In the genomic region with DNA sequence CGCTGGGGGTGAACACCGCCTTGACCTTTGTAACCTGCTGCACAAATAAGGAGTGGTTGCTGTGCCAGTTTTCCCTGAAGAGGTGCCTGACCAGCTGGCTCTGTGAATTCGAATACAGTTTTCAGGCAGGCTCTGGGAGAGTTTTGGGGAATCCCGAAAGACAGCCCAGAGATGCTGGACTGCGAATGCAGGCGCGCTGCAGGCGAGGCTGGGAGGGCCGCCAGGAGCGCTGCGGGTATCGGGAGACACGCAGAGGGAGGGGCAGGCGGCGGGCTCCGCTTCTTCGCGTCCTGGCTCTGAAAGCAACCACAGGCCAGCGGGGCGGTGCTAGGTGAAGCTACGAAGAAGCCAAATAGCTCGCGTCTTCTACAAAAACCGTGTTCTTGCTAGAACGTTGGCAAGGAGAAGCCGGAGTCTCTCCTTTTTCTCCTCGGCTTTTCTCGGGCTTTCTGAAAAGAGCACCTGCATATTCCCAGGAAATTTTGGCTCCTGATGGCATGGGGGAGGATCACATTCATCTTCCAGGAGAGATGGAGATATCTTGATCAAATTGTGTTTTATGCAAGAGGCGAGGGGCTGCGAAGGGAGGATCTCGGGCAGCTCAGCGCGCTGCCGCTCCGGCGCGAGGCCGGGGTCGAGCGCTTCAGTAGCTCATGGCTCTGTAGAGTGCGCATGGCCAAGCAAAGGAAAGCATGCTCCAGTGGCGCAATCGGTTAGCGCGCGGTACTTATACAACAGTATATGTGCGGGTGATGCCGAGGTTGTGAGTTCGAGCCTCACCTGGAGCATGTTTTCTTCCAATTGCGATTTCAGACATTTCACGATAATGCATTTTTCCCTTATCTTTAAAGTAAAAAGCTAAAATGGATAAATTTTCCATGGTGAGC, we compare ENCODE assay signal across 8 cellular contexts.
A peak's percentile ranks its signal among the peaks of the same experiment; 100 is the strongest.
DNase-seq lines count a peak whose midpoint lies in the region; ATAC-seq and TF ChIP-seq lines count a peak whose summit lies in the region.

No MANE protein-coding gene starts in this region.

- peaks cover 0 to 8% (median 3%) of the 10 kb centered on the region in 5 experiments for H3K9me3 Mint-ChIP-seq in brain
- H3K9me3 Mint-ChIP-seq in stimulated activated naive CD8-positive, alpha-beta T cell treated with anti-CD3 and anti-CD28 coated beads, Interleukin-15, Interleukin-2, amounts not matched to agents 100 ng/mL and 50 ng/mL, for 24 hours: peaks cover 4% of the 10 kb centered on the region

- H3K27me3 Mint-ChIP-seq in brain: peaks cover 45% of the 10 kb centered on the region
- peaks cover 76% of the 10 kb centered on the region for H3K27me3 Mint-ChIP-seq in stimulated activated naive CD8-positive, alpha-beta T cell treated with anti-CD3 and anti-CD28 coated beads, Interleukin-15, Interleukin-2, amounts not matched to agents 100 ng/mL and 50 ng/mL, for 24 hours

- in situ Hi-C loops in ACHN (cut with HindIII; ENCODE audit: low pct_ligation_motif_present, low pct_unique_long_range_greater_than_20kb, low sequenced_read_pairs): no loop called here

- peak overlapping the region; percentile 64 to 93 (median 84) for H3K27ac Mint-ChIP-seq in brain
- H3K27ac Mint-ChIP-seq in stimulated activated naive CD8-positive, alpha-beta T cell treated with anti-CD3 and anti-CD28 coated beads, Interleukin-15, Interleukin-2, amounts not matched to agents 100 ng/mL and 50 ng/mL, for 24 hours: peak overlapping the region; percentile 89

- TF ChIP-seq CTCF in brain (conservative IDR thresholded peaks at IDR 0.05): peak in 1 of 2 experiments; percentile 43

- peaks cover 31% of the 10 kb centered on the region for H3K4me1 Mint-ChIP-seq in brain
- H3K4me1 Mint-ChIP-seq in stimulated activated naive CD8-positive, alpha-beta T cell treated with anti-CD3 and anti-CD28 coated beads, Interleukin-15, Interleukin-2, amounts not matched to agents 100 ng/mL and 50 ng/mL, for 24 hours (ENCODE audit: low read depth): peaks cover 14% of the 10 kb centered on the region

- peak; percentile 65 for ATAC-seq in GM21786 (IDR thresholded peaks at IDR 0.05; ENCODE audit: unreplicated experiment)
- ATAC-seq in GM18868 (IDR thresholded peaks at IDR 0.05; ENCODE audit: unreplicated experiment): no peak

- no peaks in the 10 kb centered on the region for H3K4me1 ChIP-seq in NT2/D1 (ENCODE audit: insufficient read depth, insufficient read length)

- H3K27me3 ChIP-seq in NT2/D1 (ENCODE audit: insufficient read depth, insufficient read length): no peaks in the 10 kb centered on the region

- DNase-seq in ACHN (peak; percentile 79), NT2/D1 (ENCODE audit: low read depth, low spot score) (no peak), lung microvascular endothelial cell (ENCODE audit: low read depth in 2 of 2) (peak; percentile 30 to 50), NCI-H128 (lab: John Stamatoyannopoulos, UW; ENCODE audit: unreplicated experiment) (no peak)

- H3K36me3 ChIP-seq in NT2/D1 (ENCODE audit: insufficient read depth, insufficient read length, low read length): no peaks in the 10 kb centered on the region

- H3K36me3 Mint-ChIP-seq in brain: no peaks in the 10 kb centered on the region
- H3K36me3 Mint-ChIP-seq in stimulated activated naive CD8-positive, alpha-beta T cell treated with anti-CD3 and anti-CD28 coated beads, Interleukin-15, Interleukin-2, amounts not matched to agents 100 ng/mL and 50 ng/mL, for 24 hours (ENCODE audit: low read depth): no peaks in the 10 kb centered on the region

- peaks cover 16% of the 10 kb centered on the region for H3K9me3 ChIP-seq in NT2/D1 (ENCODE audit: insufficient read depth, low read length)

- peak overlapping the region; percentile 66 for H3K4me3 ChIP-seq in NT2/D1 (ENCODE audit: insufficient read length, low read depth)

- peak overlapping the region; percentile 90 to 99 (median 94) for H3K4me3 Mint-ChIP-seq in brain
- H3K4me3 Mint-ChIP-seq in stimulated activated naive CD8-positive, alpha-beta T cell treated with anti-CD3 and anti-CD28 coated beads, Interleukin-15, Interleukin-2, amounts not matched to agents 100 ng/mL and 50 ng/mL, for 24 hours: peak overlapping the region; percentile 86

- H3K9ac ChIP-seq in NT2/D1 (ENCODE audit: insufficient read length, low read depth): peak overlapping the region; percentile 76

Comparison
In these comparisons a context has a peak if more than half of its experiments do, and no peak if none do; other contexts are left out.
1. DNase-seq: peak in ACHN (single experiment) and lung microvascular endothelial cell (2 of 2); none in NT2/D1 (single experiment) and NCI-H128 (single experiment).